ENCODE assay signal across 28 cellular contexts in genomic region chr2:236774171-236774570, GRCh38.
"Had no signal": no experiment of that assay in that cellular context is flagged by ENCODE, and none has a peak within 500 bp of the region (broad histone marks: within the 10 kb centered on the region; RNA-seq: fewer than 3 reads in every experiment).

No MANE protein-coding gene starts in this region.

- H3K36me3 ChIP-seq: breast epithelium, heart right ventricle, lower lobe of right lung, neutrophil, pancreas, thoracic aorta, upper lobe of right lung had no signal

- H3K27me3 ChIP-seq: breast epithelium, heart right ventricle, pancreas, upper lobe of right lung had no signal

- H3K4me1 Mint-ChIP-seq: activated B cell treated with CpG ODN at 0.5 μM for 24 hours; activated CD4-positive, alpha-beta T cell treated with anti-CD3 and anti-CD28 coated beads for 36 hours; activated naive CD8-positive, alpha-beta T cell treated with anti-CD3 and anti-CD28 coated beads, Interleukin-2, amount 10 ng/mL, durations not matched to agents 7 days and 5 days had no signal

- H3K36me3 Mint-ChIP-seq: activated naive CD8-positive, alpha-beta T cell treated with anti-CD3 and anti-CD28 coated beads, Interleukin-2, amount 10 ng/mL, durations not matched to agents 7 days and 5 days had no signal

- ATAC-seq: activated CD4-positive, alpha-beta T cell treated with anti-CD3 and anti-CD28 coated beads for 36 hours; activated T-cell treated with anti-CD3 and anti-CD28 coated beads, Interleukin-2, amount 50 U/mL, for 4 hours; heart right ventricle; left lobe of liver; lower lobe of right lung; pancreas; sciatic nerve; upper lobe of right lung had no signal

- DNase-seq: activated B cell treated with CpG ODN at 0.5 μM for 24 hours; activated CD4-positive, alpha-beta T cell treated with anti-CD3 and anti-CD28 coated beads for 36 hours; activated CD4-positive, alpha-beta T cell treated with anti-CD3 and anti-CD28 coated beads, Interleukin-2, amount 50 U/mL, for 4 hours; activated CD8-positive, alpha-beta memory T cell treated with anti-CD3 and anti-CD28 coated beads, Interleukin-2, amount 50 U/mL, for 48 hours; activated naive CD4-positive, alpha-beta T cell; activated naive CD8-positive, alpha-beta T cell treated with anti-CD3 and anti-CD28 coated beads, Interleukin-2, amount 10 ng/mL, durations not matched to agents 7 days and 5 days; activated T-cell treated with anti-CD3 and anti-CD28 coated beads, Interleukin-2, amount 50 U/mL, for 4 hours; amniotic stem cell; cerebellar nuclear complex; cortex of kidney; heart right ventricle; kidney; lower lobe of right lung; midbrain; pancreas; stimulated activated CD4-positive, alpha-beta T cell treated with anti-CD3 and anti-CD28 coated beads, Interleukin-2, amount 100 ng/mL, for 48 hours; stimulated activated naive CD4-positive, alpha-beta T cell treated with Interleukin-2 at 50 U/mL for 16 hours; T1000; upper lobe of right lung had no signal

- H3K4me1 ChIP-seq: breast epithelium, lower lobe of right lung, upper lobe of right lung had no signal

- H3K27ac ChIP-seq: breast epithelium, heart right ventricle, lower lobe of right lung, neutrophil, pancreas, thoracic aorta, upper lobe of right lung had no signal

- H3K9me3 ChIP-seq: breast epithelium, heart right ventricle, lower lobe of right lung, neutrophil, pancreas, thoracic aorta, upper lobe of right lung had no signal

- H3K4me3 Mint-ChIP-seq: activated B cell treated with CpG ODN at 0.5 μM for 24 hours; activated CD4-positive, alpha-beta T cell treated with anti-CD3 and anti-CD28 coated beads for 36 hours; activated naive CD8-positive, alpha-beta T cell treated with anti-CD3 and anti-CD28 coated beads, Interleukin-2, amount 10 ng/mL, durations not matched to agents 7 days and 5 days; activated T-cell treated with anti-CD3 and anti-CD28 coated beads, Interleukin-2, amount 50 U/mL, for 4 hours; nephron; T-helper 1 cell treated with Interleukin-12 subunit alpha and Interleukin-12 subunit beta and Interleukin-4 antibody, amounts not matched to agents 30 μg/mL and 1 μg/mL, for 36 hours had no signal

- H3K9me3 Mint-ChIP-seq: activated B cell treated with CpG ODN at 0.5 μM for 24 hours; activated naive CD8-positive, alpha-beta T cell treated with anti-CD3 and anti-CD28 coated beads, Interleukin-2, amount 10 ng/mL, durations not matched to agents 7 days and 5 days; activated T-cell treated with anti-CD3 and anti-CD28 coated beads, Interleukin-2, amount 50 U/mL, for 4 hours; activated T-helper 2 cell treated with anti-CD3 and anti-CD28 coated beads, Interferon-gamma antibody, Interleukin-2, Interleukin-4, amounts not matched to agents 10 μg/mL and 5 μg/mL and 100 μg/mL, durations not matched to agents 14 hours and 24 hours and 36 hours; T-helper 1 cell treated with Interleukin-12 subunit alpha and Interleukin-12 subunit beta and Interleukin-4 antibody, amounts not matched to agents 30 μg/mL and 1 μg/mL, for 36 hours had no signal

- FAIRE-seq: endometrium, kidney, pancreas had no signal

- H3K4me3 ChIP-seq: breast epithelium, heart right ventricle, lower lobe of right lung, pancreas, thoracic aorta, upper lobe of right lung had no signal

- H3K27ac Mint-ChIP-seq: activated B cell treated with CpG ODN at 0.5 μM for 24 hours; activated CD4-positive, alpha-beta T cell treated with anti-CD3 and anti-CD28 coated beads for 36 hours; activated naive CD8-positive, alpha-beta T cell treated with anti-CD3 and anti-CD28 coated beads, Interleukin-2, amount 10 ng/mL, durations not matched to agents 7 days and 5 days; activated T-helper 2 cell treated with anti-CD3 and anti-CD28 coated beads, Interferon-gamma antibody, Interleukin-2, Interleukin-4, amounts not matched to agents 10 μg/mL and 5 μg/mL and 100 μg/mL, durations not matched to agents 14 hours and 24 hours and 36 hours; T-helper 1 cell treated with Interleukin-12 subunit alpha and Interleukin-12 subunit beta and Interleukin-4 antibody, amounts not matched to agents 30 μg/mL and 1 μg/mL, for 36 hours had no signal
